In the genomic region with DNA sequence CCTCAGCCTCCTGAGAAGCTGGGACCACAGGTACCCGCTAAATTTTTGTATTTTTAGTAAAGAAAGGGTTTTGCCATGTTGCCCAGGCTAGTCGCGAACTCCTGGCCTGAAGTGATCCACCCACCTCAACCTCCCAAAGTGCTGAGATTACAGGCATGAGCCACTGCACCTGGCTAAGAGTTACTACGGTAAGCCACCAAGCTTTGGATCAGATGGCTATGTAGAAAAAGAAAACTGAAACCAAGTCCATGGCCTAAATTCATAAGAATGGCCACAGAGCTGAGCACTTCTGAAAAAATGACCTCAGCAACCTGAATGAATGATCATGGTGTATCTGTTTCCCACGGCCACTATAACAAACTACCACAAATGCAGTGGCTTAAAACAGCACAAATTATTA, we compare ENCODE assay signal across 27 cellular contexts. TPM values are rescaled to one million over a fixed set of nuclear protein-coding genes. Genes with fewer than 3 reads are reported as not detected.
DNase-seq lines count a peak whose midpoint lies in the region; ATAC-seq and TF ChIP-seq lines count a peak whose summit lies in the region.
"Had no signal": no experiment of that assay in that cellular context is flagged by ENCODE, and none has a peak within 500 bp of the region (broad histone marks: within the 10 kb centered on the region; RNA-seq: fewer than 3 reads in every experiment).

No MANE protein-coding gene starts in this region.

- H4K5ac ChIP-seq in IMR-90 (ENCODE audit: low read depth, low read length), result peak overlapping the region; percentile 41; the same call in 1 of the 2 replicates

- no peak overlapping the region for H4K8ac ChIP-seq in IMR-90 (ENCODE audit: low read depth in 2 of 2, low read length in 2 of 2)

- TF ChIP-seq RAD21 in IMR-90 (IDR thresholded peaks at IDR 0.05; ENCODE audit: low read length), result no peak

- no peak overlapping the region for H3K4me2 ChIP-seq in IMR-90 (ENCODE audit: low read depth, low read length)

- H3K27ac ChIP-seq in IMR-90 (ENCODE audit: insufficient read depth, low read length), result no peak overlapping the region
- H3K27ac ChIP-seq in body of pancreas, result peak overlapping the region in 3 of 4 donors; percentile 64 to 88 (median 78)
- H3K27ac ChIP-seq in gastrocnemius medialis, result peak overlapping the region; percentile 7 to 81 (median 78)
- H3K27ac ChIP-seq: upper lobe of left lung had no signal

- no peak overlapping the region for H3K18ac ChIP-seq in IMR-90 (ENCODE audit: low read depth, low read length)

- H2AK5ac ChIP-seq in IMR-90 (ENCODE audit: low read depth, low read length), result peak overlapping the region; percentile 70; the same call in 1 of the 2 replicates

- in situ Hi-C loops in GM13977 (cut with MboI; ENCODE audit: low pct_unique_long_range_greater_than_20kb, low sequenced_read_pairs, unreplicated experiment) (no loop called here), IMR-90 (cut with MboI; ENCODE audit: low sequenced_read_pairs) (no loop called here), gastrocnemius medialis (cut with MboI; ENCODE audit: low sequenced_read_pairs in 4 of 4) (no loop called here)

- no TSS peak for BruUV-seq in IMR-90 (replicated peaks; lab: Mats Ljungman, UMichigan)

- no peak overlapping the region for H2AK9ac ChIP-seq in IMR-90 (replicated peaks; ENCODE audit: low read depth, low read length, poor library complexity)

- dilution Hi-C loops in IMR-90 (cut with HindIII; ENCODE audit: low sequenced_read_pairs, unreplicated experiment), result no loop called here

- H3K9me3 ChIP-seq in IMR-90 (ENCODE audit: control insufficient read depth, insufficient read depth, low read length) (no peaks in the 10 kb centered on the region), body of pancreas (no peaks in the 10 kb centered on the region), gastrocnemius medialis (no peaks in the 10 kb centered on the region)
- H3K9me3 ChIP-seq: upper lobe of left lung had no signal

- H3K27me3 ChIP-seq in IMR-90 (ENCODE audit: control insufficient read depth, insufficient read depth, low read length) (no peaks in the 10 kb centered on the region), body of pancreas (no peaks in the 10 kb centered on the region), gastrocnemius medialis (no peaks in the 10 kb centered on the region), H7 (ENCODE audit: control insufficient read depth, insufficient read depth, low read length) (no peaks in the 10 kb centered on the region)
- H3K27me3 ChIP-seq: upper lobe of left lung had no signal

- H3K9ac ChIP-seq in IMR-90 (ENCODE audit: low read depth, low read length), result no peak overlapping the region

- TF ChIP-seq CTCF in GM13977 (IDR thresholded peaks at IDR 0.05; ENCODE audit: extremely low read depth, insufficient read depth, missing control alignments) (no peak), IMR-90 (conservative IDR thresholded peaks at IDR 0.05; ENCODE audit: low read depth, low read length) (no peak), body of pancreas (IDR thresholded peaks at IDR 0.05) (no peak), gastrocnemius medialis (IDR thresholded peaks at IDR 0.05 in 4 of 5, conservative IDR thresholded peaks at IDR 0.05 in 1 of 5) (no peak)

- H2BK20ac ChIP-seq in IMR-90 (ENCODE audit: low read depth, low read length), result no peak overlapping the region

- H3K14ac ChIP-seq in IMR-90 (replicated peaks; ENCODE audit: low read depth, low read length), result peak overlapping the region; percentile 56

- H2BK15ac ChIP-seq in IMR-90 (ENCODE audit: low read depth, low read length), result 0 out of 3 replicates have a peak overlapping the region, but pooled peaks have one; percentile 69

- H3K4me1 ChIP-seq in IMR-90 (ENCODE audit: control insufficient read depth, insufficient read depth, low read length) (peaks cover 17% of the 10 kb centered on the region), body of pancreas (peaks cover 42% of the 10 kb centered on the region), gastrocnemius medialis (peaks cover 28 to 54% of the 10 kb centered on the region in 2 donors)

- H2AFZ ChIP-seq in IMR-90 (replicated peaks; ENCODE audit: low read length, poor library complexity), result no peak overlapping the region

- ATAC-seq in IMR-90 (ENCODE audit: low read depth) (no peak), body of pancreas (no peak), gastrocnemius medialis (no peak)
- ATAC-seq: K562; sciatic nerve; stimulated activated effector memory CD8-positive, alpha-beta T cell treated with anti-CD3 and anti-CD28 coated beads, Interleukin-12 subunit alpha, Interleukin-12 subunit beta, amount 100 ng/mL, for 72 hours had no signal

- DNase-seq in GM13977 (ENCODE audit: low spot score), result peak; percentile 72
- no peak for DNase-seq in IMR-90
- DNase-seq in body of pancreas, result no peak
- no peak for DNase-seq in gastrocnemius medialis
- no peak for DNase-seq in H7
- DNase-seq in NCI-H345 treated with DMSO at 0.1 percent for 48 hours (lab: John Stamatoyannopoulos, UW; ENCODE audit: unreplicated experiment), result no peak
- no peak for DNase-seq in NOMO-1 (lab: John Stamatoyannopoulos, UW; ENCODE audit: unreplicated experiment in 2 of 2)
- DNase-seq: activated CD4-positive, alpha-beta T cell treated with anti-CD3 and anti-CD28 coated beads for 4 hours; activated CD8-positive, alpha-beta memory T cell treated with anti-CD3 and anti-CD28 coated beads for 24 hours; activated effector memory CD4-positive, alpha-beta T cell treated with anti-CD3 and anti-CD28 coated beads, Interleukin-2, amount 50 U/mL, for 16 hours; activated naive CD8-positive, alpha-beta T cell treated with anti-CD3 and anti-CD28 coated beads, Interleukin-2, amount 10 ng/mL, durations not matched to agents 7 days and 5 days; activated T-cell treated with anti-CD3 and anti-CD28 coated beads, Interleukin-2, amount 50 U/mL, for 1 hour; NCI-H1417; NCI-H2081; NCI-H226; NCI-H748 treated with DMSO at 0.1 percent for 48 hours; SHP77; stimulated activated CD4-positive, alpha-beta T cell treated with anti-CD3 and anti-CD28 coated beads, Interleukin-4, amount 100 ng/mL, for 24 hours; substantia nigra; upper lobe of left lung had no signal

- POLR2A ChIA-PET in IMR-90 (lab: Charles Lee; ENCODE audit: unreplicated experiment), result no interaction called here

- no peak overlapping the region for H2BK5ac ChIP-seq in IMR-90 (ENCODE audit: low read depth, low read length, poor library complexity, severe bottlenecking)

- peaks cover 11% of the 10 kb centered on the region for H4K20me1 ChIP-seq in IMR-90 (ENCODE audit: insufficient read depth, low read length)

- H3K9me1 ChIP-seq in IMR-90 (ENCODE audit: insufficient read depth, low read length), result peaks cover 11% of the 10 kb centered on the region

- intact Hi-C loops in IMR-90 (cut with micrococcal nuclease) (no loop called here), body of pancreas (cut with DNase I) (loop anchor here (10.0 kb wide), 1 partner anchor 60 kb away; no protein-coding TSS in a partner anchor), gastrocnemius medialis (cut with DNase I; ENCODE audit: low total_unique reads) (no loop called here)

- no peak overlapping the region for H3K23ac ChIP-seq in IMR-90 (ENCODE audit: low read depth, low read length)

- no peak overlapping the region; the same call in 1 of the 2 replicates for H2BK120ac ChIP-seq in IMR-90 (ENCODE audit: low read depth, low read length)

- TF ChIP-seq POLR2A in IMR-90 (IDR thresholded peaks at IDR 0.05; ENCODE audit: low read depth, low read length) (no peak), body of pancreas (IDR thresholded peaks at IDR 0.05) (no peak), gastrocnemius medialis (IDR thresholded peaks at IDR 0.05) (no peak)

- H3K4me3 ChIP-seq in IMR-90 (ENCODE audit: insufficient read depth, low read depth, low read length), result no peak overlapping the region
- H3K4me3 ChIP-seq in body of pancreas, result no peak overlapping the region
- no peak overlapping the region for H3K4me3 ChIP-seq in gastrocnemius medialis
- H3K4me3 ChIP-seq in H7 (ENCODE audit: insufficient read depth, low read depth, low read length), result no peak overlapping the region
- H3K4me3 ChIP-seq: K562, upper lobe of left lung had no signal

- no peak overlapping the region for H4K91ac ChIP-seq in IMR-90 (ENCODE audit: insufficient read depth, low read depth, low read length)

- no CpG with 5 or more reads among the region's 5 CpGs for WGBS in IMR-90 (ENCODE audit: extremely low coverage in 2 of 2, insufficient read length in 1 of 2), 2 experiments
- 88 to 95% methylated on average over 5 of the region's 5 CpGs for WGBS in body of pancreas, 2 donors

- H3K56ac ChIP-seq in IMR-90 (ENCODE audit: extremely low read depth, insufficient read depth, low read length), result no peak overlapping the region

- CTCF ChIA-PET in IMR-90 (lab: Yijun Ruan, JAX), result no interaction called here

- H3K79me1 ChIP-seq in IMR-90 (ENCODE audit: low read depth in 1 of 2, low read length in 2 of 2), result peaks cover 33 to 66% of the 10 kb centered on the region in 2 experiments

- H3K36me3 ChIP-seq in IMR-90 (ENCODE audit: control insufficient read depth, insufficient read depth, low read length) (no peaks in the 10 kb centered on the region), body of pancreas (replicated peaks in 1 of 2; ENCODE audit: insufficient read depth in 1 of 2, low read depth in 2 of 2) (no peaks in the 10 kb centered on the region), gastrocnemius medialis (no peaks in the 10 kb centered on the region), H7 (replicated peaks; ENCODE audit: control insufficient read depth, insufficient read depth, low read length) (no peaks in the 10 kb centered on the region)
- H3K36me3 ChIP-seq: upper lobe of left lung had no signal

- peak overlapping the region; percentile 42; the same call in 1 of the 2 replicates for H3K4ac ChIP-seq in IMR-90 (ENCODE audit: low read depth, low read length)

TF ChIP-seq in IMR-90, 13 proteins besides CTCF, POLR2A, EP300 and RAD21 (continues in another document):
- TF ChIP-seq RCOR1 (IDR thresholded peaks at IDR 0.05; ENCODE audit: insufficient replicate concordance, low read length), result no peak

RNA-seq across cellular contexts. Expression of a gene that starts 9.4 kb away (rescaled TPM):
- total RNA-seq in IMR-90 (2012; rRNA removed) (3.9 and 5.2 TPM in 2 replicates), body of pancreas (10 to 100 TPM in 1 of 2 donors, 1 to 10 TPM in 1; 4.2 to 22.7 TPM), gastrocnemius medialis (10 to 100 TPM; 14.8 to 32.5 (median 20.3) TPM)
- polyA plus RNA-seq in IMR-90 (2012; rRNA removed), result 9.6 and 10.9 TPM in 2 replicates
- polyA plus RNA-seq in IMR-90 (2012; cell fraction: cytosol; rRNA removed), result 7.8 and 9.8 TPM in 2 replicates
- 7.1 and 10.8 TPM in 2 replicates for polyA plus RNA-seq in IMR-90 (2012; cell fraction: nucleus; rRNA removed; ENCODE audit: low replicate concordance)
- total RNA-seq in H7 (2014; rRNA removed; shearing (Covaris generic)), result 12.6 and 14.2 TPM in 2 replicates

RNA-seq across cellular contexts. Expression of a gene that starts 26.8 kb away (rescaled TPM):
- total RNA-seq in IMR-90 (2012; rRNA removed), result not detected in 2 replicates
- 0.02 and 0.04 TPM in 2 replicates for polyA plus RNA-seq in IMR-90 (2012; rRNA removed)
- 0.02 and 0.07 TPM in 2 replicates for polyA plus RNA-seq in IMR-90 (2012; cell fraction: cytosol; rRNA removed)
- 0.16 and 0.17 TPM in 2 replicates for polyA plus RNA-seq in IMR-90 (2012; cell fraction: nucleus; rRNA removed; ENCODE audit: low replicate concordance)
- total RNA-seq in body of pancreas, result 1 to 10 TPM in 1 of 2 donors, under 1 TPM in 1; 0.99 to 1.3 TPM
- 1 to 10 TPM in 3 of 4 donors, under 1 TPM in 1; 0.46 to 4.2 (median 2.2) TPM for total RNA-seq in gastrocnemius medialis
- total RNA-seq in H7 (2014; rRNA removed; shearing (Covaris generic)), result 0.07 and 0.41 TPM in 2 replicates
- total RNA-seq: activated naive CD8-positive, alpha-beta T cell treated with anti-CD3 and anti-CD28 coated beads, Interleukin-2, amount 10 ng/mL, durations not matched to agents 7 days and 5 days; Daoy; fibroblast of lung; HT-29 had no signal
- polyA plus RNA-seq: CD14-positive monocyte had no signal
